ENCODE assay signal across 34 cellular contexts in genomic region chr1:27795601-27796000, GRCh38.
"Had no signal": no experiment of that assay in that cellular context is flagged by ENCODE, and none has a peak within 500 bp of the region (broad histone marks: within the 10 kb centered on the region; RNA-seq: fewer than 3 reads in every experiment).

No MANE protein-coding gene starts in this region.

- ATAC-seq: activated CD4-positive, CD25-positive, alpha-beta regulatory T cell treated with anti-CD3 and anti-CD28 coated beads, Interleukin-2, amount 50 U/mL, for 24 hours; activated naive CD8-positive, alpha-beta T cell treated with anti-CD3 and anti-CD28 coated beads, Interleukin-2, amount 50 U/mL, for 24 hours; esophagus mucosa; foreskin keratinocyte; heart left ventricle; left colon; naive thymus-derived CD8-positive, alpha-beta T cell; upper lobe of right lung had no signal

- H3K27me3 ChIP-seq: foreskin keratinocyte, heart left ventricle, right atrium auricular region, suprapubic skin, tibial artery, upper lobe of right lung had no signal

- H3K4me1 Mint-ChIP-seq: activated naive CD4-positive, alpha-beta T cell treated with anti-CD3 and anti-CD28 coated beads, Interleukin-2, amount 50 U/mL, for 24 hours; activated naive CD8-positive, alpha-beta T cell treated with anti-CD3 and anti-CD28 coated beads, Interleukin-2, amount 50 U/mL, for 24 hours; endodermal cell; immature natural killer cell; neural crest cell had no signal

- H3K4me3 ChIP-seq: heart left ventricle, right atrium auricular region, smooth muscle cell, suprapubic skin, tibial artery, upper lobe of right lung had no signal

- H3K9me3 ChIP-seq: heart left ventricle, right atrium auricular region, suprapubic skin, tibial artery, upper lobe of right lung had no signal

- H3K9me3 Mint-ChIP-seq: activated CD4-positive, alpha-beta memory T cell treated with anti-CD3 and anti-CD28 coated beads for 36 hours; activated naive CD4-positive, alpha-beta T cell treated with anti-CD3 and anti-CD28 coated beads, Interleukin-2, amount 50 U/mL, for 24 hours; activated naive CD8-positive, alpha-beta T cell treated with anti-CD3 and anti-CD28 coated beads, Interleukin-2, amount 50 U/mL, for 24 hours; activated T-helper 2 cell treated with anti-CD3 and anti-CD28 coated beads, Interferon-gamma antibody, Interleukin-2, Interleukin-4, amounts not matched to agents 10 μg/mL and 5 μg/mL and 100 μg/mL, durations not matched to agents 14 hours and 24 hours and 36 hours; dendritic cell treated with granulocyte-macrophage colony-stimulating factor and Interleukin-4, amounts not matched to agents 40 ng/mL and 50 ng/mL, for 4 days; endodermal cell; immature natural killer cell; naive thymus-derived CD8-positive, alpha-beta T cell; neural crest cell had no signal

- H3K4me3 Mint-ChIP-seq: activated CD4-positive, alpha-beta memory T cell treated with anti-CD3 and anti-CD28 coated beads for 36 hours; activated naive CD4-positive, alpha-beta T cell treated with anti-CD3 and anti-CD28 coated beads, Interleukin-2, amount 50 U/mL, for 24 hours; activated naive CD8-positive, alpha-beta T cell treated with anti-CD3 and anti-CD28 coated beads, Interleukin-2, amount 50 U/mL, for 24 hours; dendritic cell treated with granulocyte-macrophage colony-stimulating factor and Interleukin-4, amounts not matched to agents 40 ng/mL and 50 ng/mL, for 4 days; endodermal cell; immature natural killer cell; naive thymus-derived CD8-positive, alpha-beta T cell; neural crest cell had no signal

- H3K27me3 Mint-ChIP-seq: activated CD4-positive, alpha-beta memory T cell treated with anti-CD3 and anti-CD28 coated beads for 36 hours; activated naive CD4-positive, alpha-beta T cell treated with anti-CD3 and anti-CD28 coated beads, Interleukin-2, amount 50 U/mL, for 24 hours; activated naive CD8-positive, alpha-beta T cell treated with anti-CD3 and anti-CD28 coated beads, Interleukin-2, amount 50 U/mL, for 24 hours; dendritic cell treated with granulocyte-macrophage colony-stimulating factor and Interleukin-4, amounts not matched to agents 40 ng/mL and 50 ng/mL, for 4 days; naive thymus-derived CD8-positive, alpha-beta T cell had no signal

- H3K27ac ChIP-seq: foreskin keratinocyte, heart left ventricle, right atrium auricular region, suprapubic skin, tibial artery, upper lobe of right lung, WERI-Rb-1 had no signal

- H3K4me1 ChIP-seq: foreskin keratinocyte, right atrium auricular region, suprapubic skin, tibial artery had no signal

- DNase-seq: activated CD4-positive, alpha-beta memory T cell treated with anti-CD3 and anti-CD28 coated beads for 36 hours; activated CD4-positive, alpha-beta T cell treated with anti-CD3 and anti-CD28 coated beads for 48 hours; activated CD8-positive, alpha-beta memory T cell treated with anti-CD3 and anti-CD28 coated beads, Interleukin-2, amount 50 U/mL, for 4 hours; activated naive CD8-positive, alpha-beta T cell treated with anti-CD3 and anti-CD28 coated beads, Interleukin-2, amount 50 U/mL, for 24 hours; activated T-cell treated with anti-CD3 and anti-CD28 coated beads, Interleukin-2, amount 50 U/mL, for 1 hour; amygdala; central memory CD4-positive, alpha-beta T cell; endodermal cell; foreskin keratinocyte; heart left ventricle; hypothalamus; immature natural killer cell; kidney; left colon; mammary epithelial cell; naive thymus-derived CD8-positive, alpha-beta T cell; occipital lobe; stimulated activated CD4-positive, alpha-beta T cell treated with anti-CD3 and anti-CD28 coated beads, Interleukin-1b, Interleukin-23, amount 100 ng/mL, for 48 hours; stimulated activated CD4-positive, alpha-beta T cell treated with anti-CD3 and anti-CD28 coated beads, Interleukin-4, amount 100 ng/mL, for 4 hours; stimulated activated CD8-positive, alpha-beta memory T cell treated with anti-CD3 and anti-CD28 coated beads, Interleukin-4, amount 100 ng/mL, for 48 hours; stimulated activated naive CD4-positive, alpha-beta T cell; T-helper 9 cell; tibial artery; upper lobe of right lung; WERI-Rb-1 had no signal

- H3K27ac Mint-ChIP-seq: activated CD4-positive, alpha-beta memory T cell treated with anti-CD3 and anti-CD28 coated beads for 36 hours; activated naive CD4-positive, alpha-beta T cell treated with anti-CD3 and anti-CD28 coated beads, Interleukin-2, amount 50 U/mL, for 24 hours; activated naive CD8-positive, alpha-beta T cell treated with anti-CD3 and anti-CD28 coated beads, Interleukin-2, amount 50 U/mL, for 24 hours; dendritic cell treated with granulocyte-macrophage colony-stimulating factor and Interleukin-4, amounts not matched to agents 40 ng/mL and 50 ng/mL, for 4 days; endodermal cell had no signal
